ENCODE assay signal across 1 cellular context in the genomic region with DNA sequence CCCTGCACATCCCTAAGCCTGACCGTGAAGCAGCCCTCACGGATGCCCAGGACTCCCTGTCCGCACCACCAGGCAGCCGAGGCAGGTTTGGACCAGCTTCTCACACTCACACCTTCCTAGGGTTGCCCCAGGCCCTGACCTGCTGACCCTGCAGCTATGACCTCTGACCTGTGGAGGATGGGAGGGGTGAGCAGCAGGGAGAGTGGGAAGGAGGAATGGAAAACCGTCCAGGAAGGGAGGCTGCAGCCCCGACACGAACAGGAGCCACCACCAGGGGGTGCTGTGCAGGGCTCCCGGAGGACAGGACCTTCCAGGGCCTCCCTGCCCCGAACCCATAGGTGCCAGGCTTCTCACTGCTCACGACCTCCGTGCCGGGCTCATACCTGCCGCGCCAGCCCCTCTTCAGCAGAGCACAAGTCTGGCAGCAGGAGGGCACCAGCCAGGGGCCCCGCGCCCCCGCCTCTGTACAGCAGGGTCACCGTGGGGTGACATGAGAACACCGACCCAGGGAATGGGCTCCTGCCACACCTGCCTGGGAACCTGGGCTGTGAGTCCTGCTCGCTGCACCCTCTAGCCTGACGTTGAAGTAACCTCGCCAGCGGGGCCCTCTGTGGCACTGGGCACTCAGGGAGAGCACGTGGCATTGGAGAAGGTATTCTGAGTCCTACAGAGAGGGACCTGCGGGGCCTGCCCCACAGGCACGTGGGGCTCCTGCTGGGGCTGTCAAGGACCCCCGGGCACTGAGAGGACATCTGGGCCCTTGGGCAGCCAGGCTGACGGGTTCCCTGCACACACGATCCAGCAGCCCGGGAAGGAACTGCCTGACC.
TF ChIP-seq lines count a peak whose summit lies in the region.

No MANE protein-coding gene starts in this region.

TF ChIP-seq in H1, 55 proteins besides CTCF, POLR2A, EP300 and RAD21:
- TF ChIP-seq CHD1 (IDR thresholded peaks at IDR 0.05; ENCODE audit: low read depth, low read length): no peak
- no peak for TF ChIP-seq TCF12 (IDR thresholded peaks at IDR 0.05; ENCODE audit: low read depth, low read length)
- no peak for TF ChIP-seq KDM4A (IDR thresholded peaks at IDR 0.05; ENCODE audit: low read depth, low read length, severe bottlenecking)
- no peak for TF ChIP-seq CEBPB (IDR thresholded peaks at IDR 0.05; ENCODE audit: low read depth, low read length)
- peak; percentile 68 for TF ChIP-seq GABPA (IDR thresholded peaks at IDR 0.05; ENCODE audit: borderline replicate concordance, insufficient read depth, low read length)
- TF ChIP-seq FOSL1 (IDR thresholded peaks at IDR 0.05; ENCODE audit: insufficient read depth, low read depth, low read length): no peak
- TF ChIP-seq SP1 (IDR thresholded peaks at IDR 0.05; ENCODE audit: low read depth, low read length): no peak
- TF ChIP-seq NRF1 (IDR thresholded peaks at IDR 0.05; ENCODE audit: low read depth, low read length): no peak
- TF ChIP-seq CTBP2 (IDR thresholded peaks at IDR 0.05; ENCODE audit: borderline replicate concordance, insufficient read depth, insufficient read length, low read length): no peak
- TF ChIP-seq CBX8 (IDR thresholded peaks at IDR 0.05; ENCODE audit: borderline replicate concordance, low read depth, low read length): no peak
- peak; percentile 17 for TF ChIP-seq ASH2L (IDR thresholded peaks at IDR 0.05; ENCODE audit: low read length)
- peak; percentile 53; the same call in 1 of the 2 replicates for TF ChIP-seq RXRA (IDR thresholded peaks at IDR 0.05; ENCODE audit: insufficient read depth, low read depth, low read length)
